Comparison of ENCODE assay signal across 12 cellular contexts in genomic region chr20:64049887-64050260, GRCh38. TPM values are rescaled to one million over a fixed set of nuclear protein-coding genes. Genes with fewer than 3 reads are reported as not detected.
DNase-seq lines count a peak whose midpoint lies in the region; ATAC-seq, FAIRE-seq and TF ChIP-seq lines count a peak whose summit lies in the region.
"Had no signal": no experiment of that assay in that cellular context is flagged by ENCODE, and none has a peak within 500 bp of the region (broad histone marks: within the 10 kb centered on the region; RNA-seq: fewer than 3 reads in every experiment).

No MANE protein-coding gene starts in this region.

- no peaks in the 10 kb centered on the region for H4K20me1 ChIP-seq in HepG2 (ENCODE audit: insufficient read depth, low read length)

- peak overlapping the region; percentile 98 for H3K4me2 ChIP-seq in HepG2 (ENCODE audit: low read depth, low read length)
- H3K4me2 ChIP-seq: KMS-11 had no signal

- no peak overlapping the region for H2AFZ ChIP-seq in HepG2 (ENCODE audit: low read length)

- H3K9me3 ChIP-seq in HepG2 (ENCODE audit: low read length) (no peaks in the 10 kb centered on the region), thoracic aorta (no peaks in the 10 kb centered on the region)

- TF ChIP-seq EP300 in HepG2 (IDR thresholded peaks at IDR 0.05; ENCODE audit: low read depth in 2 of 2, low read length in 2 of 2): no peak
- TF ChIP-seq EP300 in HepG2 (CRISPR knock-in tag; IDR thresholded peaks at IDR 0.05; ENCODE audit: borderline replicate concordance): no peak

- no TSS peak for BruUV-seq in HepG2 (replicated peaks; lab: Mats Ljungman, UMichigan)

- in situ Hi-C loops in HepG2 (cut with HindIII; ENCODE audit: extremely low pct_ligation_motif_present, low pct_unique_long_range_greater_than_20kb): no loop called here

- FAIRE-seq in HepG2 (lab: Jason Lieb, UNC): no peak

- peaks cover 31% of the 10 kb centered on the region for H3K4me1 Mint-ChIP-seq in activated CD4-positive, alpha-beta T cell treated with anti-CD3 and anti-CD28 coated beads, Interleukin-2, amount 10 ng/mL, durations not matched to agents 7 days and 5 days
- peaks cover 9% of the 10 kb centered on the region for H3K4me1 Mint-ChIP-seq in activated T-helper 1 cell treated with anti-CD3 and anti-CD28 coated beads, Interleukin-12 subunit alpha, Interleukin-12 subunit beta, Interleukin-2, Interleukin-4 antibody, amounts not matched to agents 30 ng/mL and 10 ng/mL and 1 ng/mL, durations not matched to agents 14 hours and 24 hours and 36 hours (ENCODE audit: low read depth)

- no peak for TF ChIP-seq CTCF in HepG2 (CRISPR knock-in tag; IDR thresholded peaks at IDR 0.05)
- TF ChIP-seq CTCF in thoracic aorta (IDR thresholded peaks at IDR 0.05): no peak

- H3K36me3 Mint-ChIP-seq in activated CD4-positive, alpha-beta T cell treated with anti-CD3 and anti-CD28 coated beads, Interleukin-2, amount 10 ng/mL, durations not matched to agents 7 days and 5 days (ENCODE audit: low read depth): no peaks in the 10 kb centered on the region
- H3K36me3 Mint-ChIP-seq in activated T-helper 1 cell treated with anti-CD3 and anti-CD28 coated beads, Interleukin-12 subunit alpha, Interleukin-12 subunit beta, Interleukin-2, Interleukin-4 antibody, amounts not matched to agents 30 ng/mL and 10 ng/mL and 1 ng/mL, durations not matched to agents 14 hours and 24 hours and 36 hours (ENCODE audit: low read depth): peaks cover 3% of the 10 kb centered on the region

- peaks cover 36% of the 10 kb centered on the region for H3K27me3 Mint-ChIP-seq in activated CD4-positive, alpha-beta T cell treated with anti-CD3 and anti-CD28 coated beads, Interleukin-2, amount 10 ng/mL, durations not matched to agents 7 days and 5 days
- H3K27me3 Mint-ChIP-seq in activated T-helper 1 cell treated with anti-CD3 and anti-CD28 coated beads, Interleukin-12 subunit alpha, Interleukin-12 subunit beta, Interleukin-2, Interleukin-4 antibody, amounts not matched to agents 30 ng/mL and 10 ng/mL and 1 ng/mL, durations not matched to agents 14 hours and 24 hours and 36 hours (ENCODE audit: insufficient read depth): peaks cover 25% of the 10 kb centered on the region

- POLR2A ChIA-PET in activated CD4-positive, alpha-beta T cell treated with anti-CD3 and anti-CD28 coated beads, Interleukin-2, amount 10 ng/mL, durations not matched to agents 7 days and 5 days (lab: Charles Lee): no interaction called here
- POLR2A ChIA-PET in HepG2 (lab: Yijun Ruan, JAX): interaction anchor here (0.7 to 9.4 kb wide), 10 partner anchors 10 to 153 kb away, joined by 3 to 252 read pairs (median 6); partner anchors contain the start of genes C20orf204, PRPF6, SAMD10 and TCEA2

- H3K79me2 ChIP-seq in HepG2 (ENCODE audit: insufficient read depth, low read length): peaks cover 4% of the 10 kb centered on the region

- H3K4me3 Mint-ChIP-seq in activated CD4-positive, alpha-beta T cell treated with anti-CD3 and anti-CD28 coated beads, Interleukin-2, amount 10 ng/mL, durations not matched to agents 7 days and 5 days: peak overlapping the region; percentile 47
- peak overlapping the region; percentile 30 for H3K4me3 Mint-ChIP-seq in activated T-helper 1 cell treated with anti-CD3 and anti-CD28 coated beads, Interleukin-12 subunit alpha, Interleukin-12 subunit beta, Interleukin-2, Interleukin-4 antibody, amounts not matched to agents 30 ng/mL and 10 ng/mL and 1 ng/mL, durations not matched to agents 14 hours and 24 hours and 36 hours

- no peaks in the 10 kb centered on the region for H3K36me3 ChIP-seq in HepG2 (replicated peaks in 1 of 2; ENCODE audit: control insufficient read depth in 1 of 2, insufficient read depth in 2 of 2, low read length in 2 of 2)
- no peaks in the 10 kb centered on the region for H3K36me3 ChIP-seq in thoracic aorta

- TF ChIP-seq POLR2A in HepG2 (IDR thresholded peaks at IDR 0.05; ENCODE audit: insufficient read depth in 1 of 2, low read depth in 2 of 2, low read length in 2 of 2): peak in 1 of 2 experiments; percentile 2; a peak in 1 of 4 replicates

- no peaks in the 10 kb centered on the region for H3K9me3 Mint-ChIP-seq in activated CD4-positive, alpha-beta T cell treated with anti-CD3 and anti-CD28 coated beads, Interleukin-2, amount 10 ng/mL, durations not matched to agents 7 days and 5 days
- H3K9me3 Mint-ChIP-seq in activated T-helper 1 cell treated with anti-CD3 and anti-CD28 coated beads, Interleukin-12 subunit alpha, Interleukin-12 subunit beta, Interleukin-2, Interleukin-4 antibody, amounts not matched to agents 30 ng/mL and 10 ng/mL and 1 ng/mL, durations not matched to agents 14 hours and 24 hours and 36 hours: no peaks in the 10 kb centered on the region

- peaks cover 69% of the 10 kb centered on the region for H3K4me1 ChIP-seq in HepG2 (ENCODE audit: insufficient read depth, low read length)
- H3K4me1 ChIP-seq in thoracic aorta (ENCODE audit: control insufficient read depth in 1 of 2, low read depth in 2 of 2): peaks cover 0 to 14% of the 10 kb centered on the region in 2 donors

- peak; percentile 4 for ATAC-seq in HepG2
- ATAC-seq in thoracic aorta (ENCODE audit: insufficient number of reproducible peaks, low FRiP score, low read depth): no peak
- no peak for ATAC-seq in SK-N-SH treated with all-trans-retinoic acid at 6 μM for 48 hours

- no peaks in the 10 kb centered on the region; a peak in 1 of 5 replicates for H3K27me3 ChIP-seq in HepG2 (ENCODE audit: control insufficient read depth in 1 of 2, insufficient read depth in 2 of 2, low read length in 2 of 2)
- H3K27me3 ChIP-seq in thoracic aorta (replicated peaks; ENCODE audit: insufficient read depth): no peaks in the 10 kb centered on the region

- H3K9ac ChIP-seq in HepG2 (ENCODE audit: insufficient read depth, low read depth, low read length): peak overlapping the region; percentile 79
- H3K9ac ChIP-seq: KMS-11 had no signal

- H3K4me3 ChIP-seq in HepG2 (replicated peaks in 1 of 3; ENCODE audit: insufficient read depth in 1 of 3, low read depth in 2 of 3, low read length in 3 of 3) (peak overlapping the region; percentile 65 to 88 (median 77)), thoracic aorta (peak overlapping the region; percentile 21)

- peak overlapping the region; percentile 68 for H3K27ac ChIP-seq in HepG2 (ENCODE audit: extremely low read length, insufficient read depth, low read length)
- H3K27ac ChIP-seq in thoracic aorta: peak overlapping the region in 1 of 2 donors; percentile 30
- H3K27ac ChIP-seq: epithelial cell of prostate, KMS-11 had no signal

- intact Hi-C loops in activated T-helper 1 cell treated with anti-CD3 and anti-CD28 coated beads, Interleukin-12 subunit alpha, Interleukin-12 subunit beta, Interleukin-2, Interleukin-4 antibody, amounts not matched to agents 30 ng/mL and 10 ng/mL and 1 ng/mL, durations not matched to agents 14 hours and 24 hours and 36 hours (cut with micrococcal nuclease): no loop called here
- intact Hi-C loops in HepG2 (cut with micrococcal nuclease; ENCODE audit: unreplicated experiment): loop anchor here (1.0 kb wide), 1 partner anchor 26 kb away; no protein-coding TSS in a partner anchor

- no peak for TF ChIP-seq RAD21 in HepG2 (CRISPR knock-in tag; IDR thresholded peaks at IDR 0.05)

- CTCF ChIA-PET in activated CD4-positive, alpha-beta T cell treated with anti-CD3 and anti-CD28 coated beads, Interleukin-2, amount 10 ng/mL, durations not matched to agents 7 days and 5 days (lab: Charles Lee): interaction anchor here (11.2 kb wide), 1 partner anchor 10 kb away, joined by 79 read pairs; no protein-coding TSS in a partner anchor
- CTCF ChIA-PET in HepG2 (lab: Yijun Ruan, JAX; ENCODE audit: low intra/inter-chr PET ratio, low total read pairs): no interaction called here

- 4% methylated on average over 7 of the region's 15 CpGs for WGBS in HepG2 (ENCODE audit: low lambda C conversion rate)

- H3K27ac Mint-ChIP-seq in activated CD4-positive, alpha-beta T cell treated with anti-CD3 and anti-CD28 coated beads, Interleukin-2, amount 10 ng/mL, durations not matched to agents 7 days and 5 days: no peak overlapping the region
- H3K27ac Mint-ChIP-seq in activated T-helper 1 cell treated with anti-CD3 and anti-CD28 coated beads, Interleukin-12 subunit alpha, Interleukin-12 subunit beta, Interleukin-2, Interleukin-4 antibody, amounts not matched to agents 30 ng/mL and 10 ng/mL and 1 ng/mL, durations not matched to agents 14 hours and 24 hours and 36 hours: no peak overlapping the region

- DNase-seq in activated CD4-positive, alpha-beta T cell treated with anti-CD3 and anti-CD28 coated beads, Interleukin-2, amount 10 ng/mL, durations not matched to agents 7 days and 5 days: no peak
- no peak for DNase-seq in activated CD4-positive, alpha-beta T cell treated with anti-CD3 and anti-CD28 coated beads, Interleukin-2, amount 50 U/mL, for 1 hour
- no peak for DNase-seq in activated T-helper 1 cell treated with anti-CD3 and anti-CD28 coated beads, Interleukin-12 subunit alpha, Interleukin-12 subunit beta, Interleukin-2, Interleukin-4 antibody, amounts not matched to agents 30 ng/mL and 10 ng/mL and 1 ng/mL, durations not matched to agents 14 hours and 24 hours and 36 hours (ENCODE audit: low spot score)
- DNase-seq in HepG2 (ENCODE audit: low spot score) (no peak), thoracic aorta (ENCODE audit: low spot score) (no peak), cerebellar cortex (ENCODE audit: low spot score) (no peak)
- no peak for DNase-seq in activated effector memory CD4-positive, alpha-beta T cell treated with anti-CD3 and anti-CD28 coated beads, Interleukin-2, amount 50 U/mL, for 16 hours
- DNase-seq: activated naive CD4-positive, alpha-beta T cell treated with anti-CD3 and anti-CD28 coated beads, Interleukin-2, amount 50 U/mL, for 16 hours; stimulated activated CD4-positive, alpha-beta T cell treated with anti-CD3 and anti-CD28 coated beads, Interleukin-12 subunit alpha, Interleukin-12 subunit beta, amount 100 ng/mL, for 4 hours had no signal

RNA-seq across cellular contexts. Expression of gene SOX18, which starts 0.4 kb away (rescaled TPM):
- total RNA-seq in activated CD4-positive, alpha-beta T cell treated with anti-CD3 and anti-CD28 coated beads, Interleukin-2, amount 10 ng/mL, durations not matched to agents 7 days and 5 days: under 1 TPM; 0.10 to 0.15 TPM
- 1.3 TPM in 2 replicates for total RNA-seq in activated T-helper 1 cell treated with anti-CD3 and anti-CD28 coated beads, Interleukin-12 subunit alpha, Interleukin-12 subunit beta, Interleukin-2, Interleukin-4 antibody, amounts not matched to agents 30 ng/mL and 10 ng/mL and 1 ng/mL, durations not matched to agents 14 hours and 24 hours and 36 hours
- total RNA-seq in HepG2 (2016; rRNA removed; fragmentation: Illumina TruSeq; extraction: Trizol) (1.3 and 1.9 TPM in 2 replicates), thoracic aorta (10 to 100 TPM in 1 of 2 donors, 1 to 10 TPM in 1; 4.2 to 15.3 TPM)
- total RNA-seq in HepG2 (2016; cell fraction: cytosol; rRNA removed; fragmentation: Illumina TruSeq; extraction: Trizol; ENCODE audit: low read depth): 1.1 and 1.6 TPM in 2 replicates
- total RNA-seq in HepG2 (2016; cell fraction: insoluble cytoplasmic fraction; rRNA removed; fragmentation: Illumina TruSeq; extraction: Trizol): 0.94 and 1.8 TPM in 2 replicates
- total RNA-seq in HepG2 (2016; cell fraction: membrane; rRNA removed; fragmentation: Illumina TruSeq; extraction: Trizol): 2.7 and 3.0 TPM in 2 replicates
- total RNA-seq in HepG2 (2016; cell fraction: nucleus; rRNA removed; fragmentation: Illumina TruSeq; extraction: Trizol): 1.4 and 2.1 TPM in 2 replicates
- polyA plus RNA-seq in HepG2 (2011; rRNA removed): 1.6 and 2.0 TPM in 2 replicates
- polyA plus RNA-seq in HepG2 (2011; cell fraction: cytosol; rRNA removed): 1.1 and 2.3 TPM in 2 replicates
- 8.4 and 10.3 TPM in 2 replicates for polyA plus RNA-seq in HepG2 (2011; cell fraction: nucleus; rRNA removed)
- polyA plus RNA-seq in HepG2 (2012): 2.4 and 3.1 TPM in 2 replicates
- polyA plus RNA-seq in HepG2 (2016; cell fraction: cytosol; fragmentation: Illumina TruSeq; extraction: Trizol; ENCODE audit: low read depth): 1.8 and 1.9 TPM in 2 replicates
- 7.2 and 8.4 TPM in 2 replicates for polyA plus RNA-seq in HepG2 (2016; cell fraction: insoluble cytoplasmic fraction; fragmentation: Illumina TruSeq; extraction: Trizol; ENCODE audit: low read depth)
- 3.3 and 4.0 TPM in 2 replicates for polyA plus RNA-seq in HepG2 (2016; cell fraction: membrane; fragmentation: Illumina TruSeq; extraction: Trizol; ENCODE audit: low read depth)
- 9.0 and 10.0 TPM in 2 replicates for polyA plus RNA-seq in HepG2 (2016; cell fraction: nucleus; fragmentation: Illumina TruSeq; extraction: Trizol; ENCODE audit: insufficient read depth, low read depth)
- 0.28 and 1.8 TPM in 2 replicates for polyA minus RNA-seq in HepG2 (2011; rRNA and poly(A)+ RNA removed; ENCODE audit: low replicate concordance)
- 1.9 and 4.0 TPM in 2 replicates for polyA minus RNA-seq in HepG2 (2011; cell fraction: cytosol; rRNA and poly(A)+ RNA removed)
- 0.77 and 0.87 TPM in 2 replicates for polyA minus RNA-seq in HepG2 (2011; cell fraction: nucleus; rRNA and poly(A)+ RNA removed)

RNA-seq across cellular contexts. Expression of gene TCEA2, which starts 13.1 kb away (rescaled TPM):
- 10 to 100 TPM; 47.6 to 57.9 TPM for total RNA-seq in activated CD4-positive, alpha-beta T cell treated with anti-CD3 and anti-CD28 coated beads, Interleukin-2, amount 10 ng/mL, durations not matched to agents 7 days and 5 days
- total RNA-seq in activated T-helper 1 cell treated with anti-CD3 and anti-CD28 coated beads, Interleukin-12 subunit alpha, Interleukin-12 subunit beta, Interleukin-2, Interleukin-4 antibody, amounts not matched to agents 30 ng/mL and 10 ng/mL and 1 ng/mL, durations not matched to agents 14 hours and 24 hours and 36 hours: 33.8 TPM in 2 replicates
- 25.9 and 33.7 TPM in 2 replicates for total RNA-seq in HepG2 (2016; rRNA removed; fragmentation: Illumina TruSeq; extraction: Trizol)
- total RNA-seq in HepG2 (2016; cell fraction: cytosol; rRNA removed; fragmentation: Illumina TruSeq; extraction: Trizol; ENCODE audit: low read depth): 58.0 and 75.2 TPM in 2 replicates
- total RNA-seq in HepG2 (2016; cell fraction: insoluble cytoplasmic fraction; rRNA removed; fragmentation: Illumina TruSeq; extraction: Trizol): 25.2 and 31.6 TPM in 2 replicates
- total RNA-seq in HepG2 (2016; cell fraction: membrane; rRNA removed; fragmentation: Illumina TruSeq; extraction: Trizol): 54.3 and 70.5 TPM in 2 replicates
- total RNA-seq in HepG2 (2016; cell fraction: nucleus; rRNA removed; fragmentation: Illumina TruSeq; extraction: Trizol): 19.6 and 25.2 TPM in 2 replicates
- 28.1 and 36.8 TPM in 2 replicates for polyA plus RNA-seq in HepG2 (2011; rRNA removed)
- polyA plus RNA-seq in HepG2 (2011; cell fraction: cytosol; rRNA removed): 22.9 and 25.9 TPM in 2 replicates
- 101 and 106 TPM in 2 replicates for polyA plus RNA-seq in HepG2 (2011; cell fraction: nucleus; rRNA removed)
- polyA plus RNA-seq in HepG2 (2012): 70.9 and 75.4 TPM in 2 replicates
- polyA plus RNA-seq in HepG2 (2016; cell fraction: cytosol; fragmentation: Illumina TruSeq; extraction: Trizol; ENCODE audit: low read depth): 308 and 317 TPM in 2 replicates
- 54.5 and 74.5 TPM in 2 replicates for polyA plus RNA-seq in HepG2 (2016; cell fraction: insoluble cytoplasmic fraction; fragmentation: Illumina TruSeq; extraction: Trizol; ENCODE audit: low read depth)
- polyA plus RNA-seq in HepG2 (2016; cell fraction: membrane; fragmentation: Illumina TruSeq; extraction: Trizol; ENCODE audit: low read depth): 232 and 236 TPM in 2 replicates
- polyA plus RNA-seq in HepG2 (2016; cell fraction: nucleus; fragmentation: Illumina TruSeq; extraction: Trizol; ENCODE audit: insufficient read depth, low read depth): 80.5 and 83.8 TPM in 2 replicates
- 42.1 and 65.5 TPM in 2 replicates for polyA minus RNA-seq in HepG2 (2011; rRNA and poly(A)+ RNA removed; ENCODE audit: low replicate concordance)
- 21.6 and 27.5 TPM in 2 replicates for polyA minus RNA-seq in HepG2 (2011; cell fraction: cytosol; rRNA and poly(A)+ RNA removed)
- polyA minus RNA-seq in HepG2 (2011; cell fraction: nucleus; rRNA and poly(A)+ RNA removed): 32.7 and 36.6 TPM in 2 replicates
- total RNA-seq in thoracic aorta: 10 to 100 TPM; 30.1 to 48.6 TPM

RNA-seq across cellular contexts. Expression of gene C20orf204, which starts 13.9 kb away (rescaled TPM):
- total RNA-seq in activated CD4-positive, alpha-beta T cell treated with anti-CD3 and anti-CD28 coated beads, Interleukin-2, amount 10 ng/mL, durations not matched to agents 7 days and 5 days: 1 to 10 TPM; 3.5 to 4.8 TPM
- total RNA-seq in activated T-helper 1 cell treated with anti-CD3 and anti-CD28 coated beads, Interleukin-12 subunit alpha, Interleukin-12 subunit beta, Interleukin-2, Interleukin-4 antibody, amounts not matched to agents 30 ng/mL and 10 ng/mL and 1 ng/mL, durations not matched to agents 14 hours and 24 hours and 36 hours: 5.4 and 6.1 TPM in 2 replicates
- 36.8 and 80.0 TPM in 2 replicates for total RNA-seq in HepG2 (2016; rRNA removed; fragmentation: Illumina TruSeq; extraction: Trizol)
- total RNA-seq in HepG2 (2016; cell fraction: cytosol; rRNA removed; fragmentation: Illumina TruSeq; extraction: Trizol; ENCODE audit: low read depth): 48.6 and 61.3 TPM in 2 replicates
- 39.0 and 80.0 TPM in 2 replicates for total RNA-seq in HepG2 (2016; cell fraction: insoluble cytoplasmic fraction; rRNA removed; fragmentation: Illumina TruSeq; extraction: Trizol)
- 57.5 and 77.5 TPM in 2 replicates for total RNA-seq in HepG2 (2016; cell fraction: membrane; rRNA removed; fragmentation: Illumina TruSeq; extraction: Trizol)
- 68.2 and 72.7 TPM in 2 replicates for total RNA-seq in HepG2 (2016; cell fraction: nucleus; rRNA removed; fragmentation: Illumina TruSeq; extraction: Trizol)
- 22.1 and 27.2 TPM in 2 replicates for polyA plus RNA-seq in HepG2 (2011; rRNA removed)
- polyA plus RNA-seq in HepG2 (2011; cell fraction: cytosol; rRNA removed): 22.8 and 58.2 TPM in 2 replicates
- 143 and 193 TPM in 2 replicates for polyA plus RNA-seq in HepG2 (2011; cell fraction: nucleus; rRNA removed)
- polyA plus RNA-seq in HepG2 (2012): 13.4 and 16.2 TPM in 2 replicates
- 59.0 and 74.0 TPM in 2 replicates for polyA plus RNA-seq in HepG2 (2016; cell fraction: cytosol; fragmentation: Illumina TruSeq; extraction: Trizol; ENCODE audit: low read depth)
- 48.7 and 49.5 TPM in 2 replicates for polyA plus RNA-seq in HepG2 (2016; cell fraction: insoluble cytoplasmic fraction; fragmentation: Illumina TruSeq; extraction: Trizol; ENCODE audit: low read depth)
- 58.9 and 64.4 TPM in 2 replicates for polyA plus RNA-seq in HepG2 (2016; cell fraction: membrane; fragmentation: Illumina TruSeq; extraction: Trizol; ENCODE audit: low read depth)
- 152 and 164 TPM in 2 replicates for polyA plus RNA-seq in HepG2 (2016; cell fraction: nucleus; fragmentation: Illumina TruSeq; extraction: Trizol; ENCODE audit: insufficient read depth, low read depth)
- 1.8 and 19.7 TPM in 2 replicates for polyA minus RNA-seq in HepG2 (2011; rRNA and poly(A)+ RNA removed; ENCODE audit: low replicate concordance)
- 15.0 and 21.9 TPM in 2 replicates for polyA minus RNA-seq in HepG2 (2011; cell fraction: cytosol; rRNA and poly(A)+ RNA removed)
- polyA minus RNA-seq in HepG2 (2011; cell fraction: nucleus; rRNA and poly(A)+ RNA removed): 21.8 and 31.2 TPM in 2 replicates
- 1 to 10 TPM in 1 of 2 donors, under 1 TPM in 1; 0.81 to 3.2 TPM for total RNA-seq in thoracic aorta

RNA-seq across cellular contexts. Expression of gene RGS19, which starts 29.4 kb away (rescaled TPM):
- 100 to 1,000 TPM; 105 to 107 TPM for total RNA-seq in activated CD4-positive, alpha-beta T cell treated with anti-CD3 and anti-CD28 coated beads, Interleukin-2, amount 10 ng/mL, durations not matched to agents 7 days and 5 days
- total RNA-seq in activated T-helper 1 cell treated with anti-CD3 and anti-CD28 coated beads, Interleukin-12 subunit alpha, Interleukin-12 subunit beta, Interleukin-2, Interleukin-4 antibody, amounts not matched to agents 30 ng/mL and 10 ng/mL and 1 ng/mL, durations not matched to agents 14 hours and 24 hours and 36 hours: 54.7 and 55.9 TPM in 2 replicates
- total RNA-seq in HepG2 (2016; rRNA removed; fragmentation: Illumina TruSeq; extraction: Trizol): 10.2 and 10.7 TPM in 2 replicates
- total RNA-seq in HepG2 (2016; cell fraction: cytosol; rRNA removed; fragmentation: Illumina TruSeq; extraction: Trizol; ENCODE audit: low read depth): 8.3 and 13.6 TPM in 2 replicates
- total RNA-seq in HepG2 (2016; cell fraction: insoluble cytoplasmic fraction; rRNA removed; fragmentation: Illumina TruSeq; extraction: Trizol): 9.9 and 10.3 TPM in 2 replicates
- total RNA-seq in HepG2 (2016; cell fraction: membrane; rRNA removed; fragmentation: Illumina TruSeq; extraction: Trizol): 24.1 and 24.7 TPM in 2 replicates
- 7.0 and 7.6 TPM in 2 replicates for total RNA-seq in HepG2 (2016; cell fraction: nucleus; rRNA removed; fragmentation: Illumina TruSeq; extraction: Trizol)
- polyA plus RNA-seq in HepG2 (2011; rRNA removed): 11.9 and 14.7 TPM in 2 replicates
- polyA plus RNA-seq in HepG2 (2011; cell fraction: cytosol; rRNA removed): 11.7 and 19.3 TPM in 2 replicates
- polyA plus RNA-seq in HepG2 (2011; cell fraction: nucleus; rRNA removed): 12.6 and 13.6 TPM in 2 replicates
- polyA plus RNA-seq in HepG2 (2012): 4.4 and 6.8 TPM in 2 replicates
- polyA plus RNA-seq in HepG2 (2016; cell fraction: cytosol; fragmentation: Illumina TruSeq; extraction: Trizol; ENCODE audit: low read depth): 18.0 and 22.1 TPM in 2 replicates
- polyA plus RNA-seq in HepG2 (2016; cell fraction: insoluble cytoplasmic fraction; fragmentation: Illumina TruSeq; extraction: Trizol; ENCODE audit: low read depth): 14.2 and 16.6 TPM in 2 replicates
- polyA plus RNA-seq in HepG2 (2016; cell fraction: membrane; fragmentation: Illumina TruSeq; extraction: Trizol; ENCODE audit: low read depth): 25.0 and 29.7 TPM in 2 replicates
- 9.7 and 10.6 TPM in 2 replicates for polyA plus RNA-seq in HepG2 (2016; cell fraction: nucleus; fragmentation: Illumina TruSeq; extraction: Trizol; ENCODE audit: insufficient read depth, low read depth)
- 15.8 and 18.5 TPM in 2 replicates for polyA minus RNA-seq in HepG2 (2011; rRNA and poly(A)+ RNA removed; ENCODE audit: low replicate concordance)
- polyA minus RNA-seq in HepG2 (2011; cell fraction: cytosol; rRNA and poly(A)+ RNA removed): 8.1 and 9.1 TPM in 2 replicates
- 4.5 and 5.5 TPM in 2 replicates for polyA minus RNA-seq in HepG2 (2011; cell fraction: nucleus; rRNA and poly(A)+ RNA removed)
- 10 to 100 TPM; 20.6 to 41.2 TPM for total RNA-seq in thoracic aorta

RNA-seq across cellular contexts. Expression of gene OPRL1, which starts 30.0 kb away (rescaled TPM):
- 1 to 10 TPM; 1.6 TPM for total RNA-seq in activated CD4-positive, alpha-beta T cell treated with anti-CD3 and anti-CD28 coated beads, Interleukin-2, amount 10 ng/mL, durations not matched to agents 7 days and 5 days
- 0.16 and 0.20 TPM in 2 replicates for total RNA-seq in activated T-helper 1 cell treated with anti-CD3 and anti-CD28 coated beads, Interleukin-12 subunit alpha, Interleukin-12 subunit beta, Interleukin-2, Interleukin-4 antibody, amounts not matched to agents 30 ng/mL and 10 ng/mL and 1 ng/mL, durations not matched to agents 14 hours and 24 hours and 36 hours
- total RNA-seq in HepG2 (2016; rRNA removed; fragmentation: Illumina TruSeq; extraction: Trizol): 0.27 and 0.35 TPM in 2 replicates
- total RNA-seq in HepG2 (2016; cell fraction: cytosol; rRNA removed; fragmentation: Illumina TruSeq; extraction: Trizol; ENCODE audit: low read depth): not detected in 2 replicates
- 0.16 and 0.56 TPM in 2 replicates for total RNA-seq in HepG2 (2016; cell fraction: insoluble cytoplasmic fraction; rRNA removed; fragmentation: Illumina TruSeq; extraction: Trizol)
- total RNA-seq in HepG2 (2016; cell fraction: membrane; rRNA removed; fragmentation: Illumina TruSeq; extraction: Trizol): 0.12 and 0.14 TPM in 2 replicates
- 0.25 and 0.28 TPM in 2 replicates for total RNA-seq in HepG2 (2016; cell fraction: nucleus; rRNA removed; fragmentation: Illumina TruSeq; extraction: Trizol)
- 0.71 and 0.77 TPM in 2 replicates for polyA plus RNA-seq in HepG2 (2011; rRNA removed)
- polyA plus RNA-seq in HepG2 (2011; cell fraction: cytosol; rRNA removed): 0.37 and 0.86 TPM in 2 replicates
- 0.99 and 1.1 TPM in 2 replicates for polyA plus RNA-seq in HepG2 (2011; cell fraction: nucleus; rRNA removed)
- 0.28 and 0.56 TPM in 2 replicates for polyA plus RNA-seq in HepG2 (2012)
- polyA plus RNA-seq in HepG2 (2016; cell fraction: cytosol; fragmentation: Illumina TruSeq; extraction: Trizol; ENCODE audit: low read depth): not detected in 2 replicates
- polyA plus RNA-seq in HepG2 (2016; cell fraction: insoluble cytoplasmic fraction; fragmentation: Illumina TruSeq; extraction: Trizol; ENCODE audit: low read depth): 0.32 and 0.40 TPM in 2 replicates
- polyA plus RNA-seq in HepG2 (2016; cell fraction: membrane; fragmentation: Illumina TruSeq; extraction: Trizol; ENCODE audit: low read depth): 0.08 TPM in 1 of 2 replicates, not detected in the other
- 0.33 and 0.61 TPM in 2 replicates for polyA plus RNA-seq in HepG2 (2016; cell fraction: nucleus; fragmentation: Illumina TruSeq; extraction: Trizol; ENCODE audit: insufficient read depth, low read depth)
- 0.14 and 3.0 TPM in 2 replicates for polyA minus RNA-seq in HepG2 (2011; rRNA and poly(A)+ RNA removed; ENCODE audit: low replicate concordance)
- 0.59 and 0.62 TPM in 2 replicates for polyA minus RNA-seq in HepG2 (2011; cell fraction: cytosol; rRNA and poly(A)+ RNA removed)
- 0.13 and 0.25 TPM in 2 replicates for polyA minus RNA-seq in HepG2 (2011; cell fraction: nucleus; rRNA and poly(A)+ RNA removed)
- total RNA-seq in thoracic aorta: 1 to 10 TPM; 1.1 to 3.2 TPM
